In genomic region chr13:33462109-33462508, GRCh38 we compare ENCODE assay signal across 22 cellular contexts.
"Had no signal": no experiment of that assay in that cellular context is flagged by ENCODE, and none has a peak within 500 bp of the region (broad histone marks: within the 10 kb centered on the region; RNA-seq: fewer than 3 reads in every experiment).

No MANE protein-coding gene starts in this region.

- DNase-seq: colonic mucosa; cortex of kidney; effector CD8-positive, alpha-beta T cell; effector memory CD8-positive, alpha-beta T cell; endodermal cell; erythroblast; esophagus squamous epithelium; foreskin keratinocyte; heart left ventricle; hypothalamus; immature natural killer cell; left cardiac atrium; left lung; left ventricle myocardium superior; lower lobe of right lung; mesendoderm; midbrain had no signal

- H3K4me1 ChIP-seq: colonic mucosa, esophagus squamous epithelium, foreskin keratinocyte, gastroesophageal sphincter, heart left ventricle, left lung, lower lobe of right lung had no signal

- H3K4me3 ChIP-seq: colonic mucosa, esophagus squamous epithelium, gastroesophageal sphincter, heart left ventricle, hepatocyte, left lung, lower lobe of right lung had no signal

- H3K9me3 ChIP-seq: colonic mucosa, lower lobe of right lung had no signal

- ATAC-seq: effector memory CD8-positive, alpha-beta T cell; esophagus mucosa; foreskin keratinocyte; gastroesophageal sphincter; heart left ventricle; left cardiac atrium; left lung; left ventricle myocardium superior; lower lobe of right lung had no signal

- H3K27ac Mint-ChIP-seq: dendritic cell treated with granulocyte-macrophage colony-stimulating factor and Interleukin-4, amounts not matched to agents 40 ng/mL and 50 ng/mL, for 4 days; effector memory CD8-positive, alpha-beta T cell; endodermal cell; immature natural killer cell had no signal

- H3K36me3 ChIP-seq: colonic mucosa, esophagus squamous epithelium, gastroesophageal sphincter, heart left ventricle, left lung, lower lobe of right lung had no signal

- H3K9me3 Mint-ChIP-seq: effector memory CD8-positive, alpha-beta T cell had no signal

- H3K4me3 Mint-ChIP-seq: dendritic cell treated with granulocyte-macrophage colony-stimulating factor and Interleukin-4, amounts not matched to agents 40 ng/mL and 50 ng/mL, for 4 days; effector memory CD8-positive, alpha-beta T cell; endodermal cell; immature natural killer cell had no signal

- H3K4me2 ChIP-seq: hepatocyte had no signal

- H2AFZ ChIP-seq: hepatocyte had no signal

- H3K36me3 Mint-ChIP-seq: immature natural killer cell had no signal

- H3K27me3 ChIP-seq: colonic mucosa, esophagus squamous epithelium, foreskin keratinocyte, gastroesophageal sphincter, heart left ventricle, hepatocyte, left lung had no signal

- H3K27me3 Mint-ChIP-seq: dendritic cell treated with granulocyte-macrophage colony-stimulating factor and Interleukin-4, amounts not matched to agents 40 ng/mL and 50 ng/mL, for 4 days had no signal

- H3K27ac ChIP-seq: colonic mucosa, epithelial cell of prostate, esophagus squamous epithelium, foreskin keratinocyte, gastroesophageal sphincter, heart left ventricle, hepatocyte, left lung, lower lobe of right lung had no signal

- H3K4me1 Mint-ChIP-seq: immature natural killer cell had no signal
